In the genomic region with DNA sequence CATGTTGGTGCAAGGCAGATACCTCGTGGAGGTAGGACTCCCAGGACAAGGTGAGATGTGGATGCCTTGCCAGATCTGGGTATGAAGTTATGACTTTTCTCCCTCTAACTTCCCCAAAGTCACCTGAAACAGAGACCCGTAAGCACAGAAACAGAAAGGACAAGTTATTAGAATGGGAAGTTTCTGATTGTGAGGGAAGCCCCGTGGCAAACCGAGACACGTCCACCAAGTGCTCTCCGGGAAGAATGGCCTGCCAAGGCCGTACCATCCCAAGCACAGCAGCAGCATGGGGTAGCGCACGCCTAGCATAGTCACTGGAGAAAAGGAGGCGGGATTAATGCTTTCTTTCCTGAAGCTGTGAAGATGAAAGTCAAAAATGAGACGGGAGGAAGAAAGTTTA, we compare ENCODE assay signal across 14 cellular contexts.
DNase-seq lines count a peak whose midpoint lies in the region; ATAC-seq and TF ChIP-seq lines count a peak whose summit lies in the region.
"Had no signal": no experiment of that assay in that cellular context is flagged by ENCODE, and none has a peak within 500 bp of the region (broad histone marks: within the 10 kb centered on the region; RNA-seq: fewer than 3 reads in every experiment).

No MANE protein-coding gene starts in this region.

- no peaks in the 10 kb centered on the region for H3K27me3 ChIP-seq in DOHH2 (ENCODE audit: control insufficient read depth, low read length)
- H3K27me3 ChIP-seq in heart right ventricle, result no peaks in the 10 kb centered on the region
- no peaks in the 10 kb centered on the region for H3K27me3 ChIP-seq in gastrocnemius medialis
- H3K27me3 ChIP-seq in SJCRH30, result no peaks in the 10 kb centered on the region

- H3K9ac ChIP-seq in SK-N-MC (ENCODE audit: insufficient read length), result no peak overlapping the region

- H3K36me3 ChIP-seq in DOHH2 (ENCODE audit: control insufficient read depth, low read length), result peaks cover 77% of the 10 kb centered on the region
- peaks cover 42% of the 10 kb centered on the region for H3K36me3 ChIP-seq in SK-N-MC (ENCODE audit: insufficient read depth, low read length)
- H3K36me3 ChIP-seq in heart right ventricle, result peaks cover 0 to 77% (median 19%) of the 10 kb centered on the region in 9 donors
- peaks cover 0 to 16% of the 10 kb centered on the region in 2 donors for H3K36me3 ChIP-seq in gastrocnemius medialis
- H3K36me3 ChIP-seq in SJCRH30, result no peaks in the 10 kb centered on the region; the same call in 1 of the 2 replicates

- peak overlapping the region; percentile 60 for H3K27ac ChIP-seq in DOHH2 (ENCODE audit: low read depth, low read length)
- H3K27ac ChIP-seq in SK-N-MC, result 0 out of 2 replicates have a peak overlapping the region, but pooled peaks have one; percentile 50
- H3K27ac ChIP-seq in heart right ventricle, result peak overlapping the region in 7 of 10 donors; percentile 1 to 62 (median 39)
- peak overlapping the region in 3 of 4 donors; percentile 18 to 52 (median 25) for H3K27ac ChIP-seq in gastrocnemius medialis
- H3K27ac ChIP-seq in SJCRH30, result no peak overlapping the region

- DNase-seq in SK-N-MC (ENCODE audit: low read depth, low spot score) (no peak), heart right ventricle (no peak), gastrocnemius medialis (no peak), NCI-H446 (lab: John Stamatoyannopoulos, UW) (no peak), DMS 273 treated with DMSO at 0.1 percent for 48 hours (lab: John Stamatoyannopoulos, UW) (no peak), SJCRH30 (no peak), left lobe of liver (ENCODE audit: low spot score) (no peak)
- DNase-seq: activated CD4-positive, alpha-beta T cell treated with anti-CD3 and anti-CD28 coated beads for 1 hour; activated CD8-positive, alpha-beta memory T cell treated with anti-CD3 and anti-CD28 coated beads, Interleukin-2, amount 50 U/mL, for 4 hours; activated naive CD4-positive, alpha-beta T cell treated with anti-CD3 and anti-CD28 coated beads, Interleukin-2, amount 50 U/mL, for 16 hours; NCI-H2227 treated with DMSO at 0.1 percent for 48 hours; OCI-M1; small intestine had no signal

- H3K4me2 ChIP-seq in DOHH2 (ENCODE audit: low read length), result peak overlapping the region; percentile 67

- H4K20me1 ChIP-seq in DOHH2 (ENCODE audit: control insufficient read depth, insufficient read depth, low read depth, low read length), result no peaks in the 10 kb centered on the region

- WGBS in heart right ventricle, 2 donors, result 63 to 69% methylated on average over 11 of the region's 11 CpGs

- H3K9me3 ChIP-seq in DOHH2 (ENCODE audit: control insufficient read depth, insufficient read depth, low read length) (no peaks in the 10 kb centered on the region), SK-N-MC (ENCODE audit: low read depth, low read length) (no peaks in the 10 kb centered on the region), heart right ventricle (no peaks in the 10 kb centered on the region), gastrocnemius medialis (no peaks in the 10 kb centered on the region), SJCRH30 (replicated peaks) (no peaks in the 10 kb centered on the region)

- in situ Hi-C loops in gastrocnemius medialis (cut with MboI; ENCODE audit: low sequenced_read_pairs in 4 of 4), result no loop called here

- H3K9me2 ChIP-seq in DOHH2 (replicated peaks; ENCODE audit: control insufficient read depth, low read length), result no peaks in the 10 kb centered on the region

- peaks cover 5% of the 10 kb centered on the region; the same call in 1 of the 2 replicates for H3F3A ChIP-seq in DOHH2 (ENCODE audit: control insufficient read depth, insufficient read depth)

- no peak for TF ChIP-seq POLR2A in gastrocnemius medialis (IDR thresholded peaks at IDR 0.05)

- intact Hi-C loops in heart right ventricle (cut with DNase I), result no loop called here
- intact Hi-C loops in gastrocnemius medialis (cut with DNase I; ENCODE audit: low total_unique reads), result no loop called here

- TF ChIP-seq CTCF in DOHH2 (IDR thresholded peaks at IDR 0.05; ENCODE audit: low read depth, low read length, poor library complexity, severe bottlenecking), result no peak
- TF ChIP-seq CTCF in heart right ventricle (IDR thresholded peaks at IDR 0.05), result no peak
- TF ChIP-seq CTCF in gastrocnemius medialis (IDR thresholded peaks at IDR 0.05 in 4 of 5, conservative IDR thresholded peaks at IDR 0.05 in 1 of 5), result no peak

- H3K4me3 ChIP-seq in DOHH2 (ENCODE audit: low read length), result peak overlapping the region; percentile 57
- no peak overlapping the region for H3K4me3 ChIP-seq in SK-N-MC
- H3K4me3 ChIP-seq in heart right ventricle, result no peak overlapping the region
- no peak overlapping the region for H3K4me3 ChIP-seq in gastrocnemius medialis
- H3K4me3 ChIP-seq in SJCRH30, result no peak overlapping the region

- H3K79me2 ChIP-seq in DOHH2 (ENCODE audit: control insufficient read depth, low read length), result peaks cover 73% of the 10 kb centered on the region

- ATAC-seq in heart right ventricle (peak in 5 of 8 donors; percentile 46 to 74 (median 59)), gastrocnemius medialis (no peak), left lobe of liver (no peak)

- H3K4me1 ChIP-seq in DOHH2 (ENCODE audit: control insufficient read depth, low read length) (peaks cover 60% of the 10 kb centered on the region), heart right ventricle (peaks cover 0 to 43% (median 6%) of the 10 kb centered on the region in 9 donors), gastrocnemius medialis (peaks cover 20 to 24% of the 10 kb centered on the region in 2 donors), SJCRH30 (peaks cover 13% of the 10 kb centered on the region)

Comparison
In these comparisons a context has a peak if more than half of its experiments do, and no peak if none do; other contexts are left out.
1. ATAC-seq: peak in heart right ventricle (5 of 8); none in gastrocnemius medialis (0 of 2) and left lobe of liver (single experiment).